In the genomic region with DNA sequence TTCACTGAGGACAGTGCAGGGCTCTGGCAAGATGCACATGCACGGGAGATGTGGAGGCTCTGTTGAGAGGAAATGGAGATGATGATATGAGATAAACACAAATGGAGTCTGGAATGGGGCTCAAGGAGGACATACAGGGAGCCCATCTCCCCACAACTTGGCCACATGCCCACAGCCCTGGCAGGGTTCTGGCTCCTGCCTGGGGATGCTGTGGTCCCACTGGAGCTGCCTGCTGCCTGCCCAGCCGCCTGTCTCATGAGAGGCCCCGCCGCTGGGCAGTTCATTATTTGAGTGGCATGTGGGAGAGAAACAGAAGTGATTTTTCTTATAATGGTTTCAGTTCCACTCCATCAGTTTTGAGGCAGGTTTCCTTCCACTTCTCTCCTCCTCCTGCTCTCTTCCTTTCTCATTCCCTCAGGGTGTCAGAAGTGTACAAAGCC, we compare ENCODE assay signal across 14 cellular contexts.
DNase-seq lines count a peak whose midpoint lies in the region; ATAC-seq lines count a peak whose summit lies in the region.
"Had no signal": no experiment of that assay in that cellular context is flagged by ENCODE, and none has a peak within 500 bp of the region (broad histone marks: within the 10 kb centered on the region; RNA-seq: fewer than 3 reads in every experiment).

No MANE protein-coding gene starts in this region.

- no peak overlapping the region for H3K4me3 Mint-ChIP-seq in T-helper 1 cell treated with Interleukin-12 subunit alpha and Interleukin-12 subunit beta and Interleukin-4 antibody, amounts not matched to agents 30 μg/mL and 1 μg/mL, for 36 hours
- H3K4me3 Mint-ChIP-seq in T-cell, result peak overlapping the region; percentile 17 to 37 (median 29)
- peak overlapping the region; percentile 69 for H3K4me3 Mint-ChIP-seq in natural killer cell treated with Interleukin-12 subunit alpha and Interleukin-12 subunit beta and Interleukin-15 and Interleukin-18, amount 100 ng/mL, for 72 hours
- H3K4me3 Mint-ChIP-seq: activated B cell treated with CpG ODN at 0.5 μM for 24 hours had no signal

- CTCF ChIA-PET in T-cell (lab: Charles Lee), result no interaction called here

- POLR2A ChIA-PET in T-cell (lab: Charles Lee), result interaction anchor here in 1 of 2 donors (1.0 kb wide), 1 partner anchor 9 kb away, joined by 3 read pairs; no protein-coding TSS in a partner anchor

- peaks cover under 1% of the 10 kb centered on the region for H3K9me3 Mint-ChIP-seq in T-helper 1 cell treated with Interleukin-12 subunit alpha and Interleukin-12 subunit beta and Interleukin-4 antibody, amounts not matched to agents 30 μg/mL and 1 μg/mL, for 36 hours
- no peaks in the 10 kb centered on the region for H3K9me3 Mint-ChIP-seq in T-cell
- H3K9me3 Mint-ChIP-seq in natural killer cell treated with Interleukin-12 subunit alpha and Interleukin-12 subunit beta and Interleukin-15 and Interleukin-18, amount 100 ng/mL, for 72 hours, result no peaks in the 10 kb centered on the region
- H3K9me3 Mint-ChIP-seq: activated B cell treated with CpG ODN at 0.5 μM for 24 hours had no signal

- ATAC-seq in GM19463 (IDR thresholded peaks at IDR 0.05; ENCODE audit: unreplicated experiment) (peak; percentile 57), T-cell (replicated peaks in 1 of 4) (no peak), HG02763 (IDR thresholded peaks at IDR 0.05; ENCODE audit: unreplicated experiment) (no peak)
- ATAC-seq in natural killer cell treated with Interleukin-12 subunit alpha and Interleukin-12 subunit beta and Interleukin-15 and Interleukin-18, amount 100 ng/mL, for 72 hours, result no peak
- ATAC-seq: A549, right lobe of liver had no signal

- peaks cover 48% of the 10 kb centered on the region for H3K4me1 Mint-ChIP-seq in T-helper 1 cell treated with Interleukin-12 subunit alpha and Interleukin-12 subunit beta and Interleukin-4 antibody, amounts not matched to agents 30 μg/mL and 1 μg/mL, for 36 hours (ENCODE audit: low read depth)
- H3K4me1 Mint-ChIP-seq in T-cell, result peaks cover 95 to 97% (median 96%) of the 10 kb centered on the region in 3 donors
- H3K4me1 Mint-ChIP-seq in natural killer cell treated with Interleukin-12 subunit alpha and Interleukin-12 subunit beta and Interleukin-15 and Interleukin-18, amount 100 ng/mL, for 72 hours (ENCODE audit: low read depth in 2 of 2), result peaks cover 94 to 100% of the 10 kb centered on the region in 2 donors

- no peak for DNase-seq in T-helper 1 cell
- DNase-seq in T-cell, result no peak
- no peak for DNase-seq in natural killer cell treated with Interleukin-12 subunit alpha and Interleukin-12 subunit beta and Interleukin-15 and Interleukin-18, amount 100 ng/mL, for 72 hours (ENCODE audit: low spot score)
- no peak for DNase-seq in occipital lobe (lab: John Stamatoyannopoulos, UW)
- no peak for DNase-seq in DMS53 treated with DMSO at 0.1 percent for 48 hours (lab: John Stamatoyannopoulos, UW; ENCODE audit: unreplicated experiment)
- DNase-seq: activated B cell treated with CpG ODN at 0.5 μM for 24 hours, NCI-H1048, NCI-H524, right lobe of liver, SHP77 had no signal

- no peaks in the 10 kb centered on the region for H3K27me3 Mint-ChIP-seq in T-helper 1 cell treated with Interleukin-12 subunit alpha and Interleukin-12 subunit beta and Interleukin-4 antibody, amounts not matched to agents 30 μg/mL and 1 μg/mL, for 36 hours (ENCODE audit: low read depth)
- no peaks in the 10 kb centered on the region for H3K27me3 Mint-ChIP-seq in T-cell
- no peaks in the 10 kb centered on the region for H3K27me3 Mint-ChIP-seq in natural killer cell treated with Interleukin-12 subunit alpha and Interleukin-12 subunit beta and Interleukin-15 and Interleukin-18, amount 100 ng/mL, for 72 hours
- H3K27me3 Mint-ChIP-seq: activated B cell treated with CpG ODN at 0.5 μM for 24 hours had no signal

- H3K36me3 Mint-ChIP-seq in T-helper 1 cell treated with Interleukin-12 subunit alpha and Interleukin-12 subunit beta and Interleukin-4 antibody, amounts not matched to agents 30 μg/mL and 1 μg/mL, for 36 hours (ENCODE audit: low read depth), result peaks cover 53% of the 10 kb centered on the region
- peaks cover 86% of the 10 kb centered on the region for H3K36me3 Mint-ChIP-seq in T-cell
- peaks cover 37% of the 10 kb centered on the region for H3K36me3 Mint-ChIP-seq in natural killer cell treated with Interleukin-12 subunit alpha and Interleukin-12 subunit beta and Interleukin-15 and Interleukin-18, amount 100 ng/mL, for 72 hours

- H3K27ac Mint-ChIP-seq in T-helper 1 cell treated with Interleukin-12 subunit alpha and Interleukin-12 subunit beta and Interleukin-4 antibody, amounts not matched to agents 30 μg/mL and 1 μg/mL, for 36 hours, result peak overlapping the region; percentile 58
- peak overlapping the region; percentile 90 to 96 for H3K27ac Mint-ChIP-seq in T-cell
- H3K27ac Mint-ChIP-seq in natural killer cell treated with Interleukin-12 subunit alpha and Interleukin-12 subunit beta and Interleukin-15 and Interleukin-18, amount 100 ng/mL, for 72 hours, result peak overlapping the region in 1 of 2 donors; percentile 90
- H3K27ac Mint-ChIP-seq: activated B cell treated with CpG ODN at 0.5 μM for 24 hours had no signal
